Comparison of ENCODE assay signal across 8 cellular contexts in genomic region chr13:114109646-114110045, GRCh38. TPM values are rescaled to one million over a fixed set of nuclear protein-coding genes. Genes with fewer than 3 reads are reported as not detected.
DNase-seq lines count a peak whose midpoint lies in the region; ATAC-seq lines count a peak whose summit lies in the region.

No MANE protein-coding gene starts in this region.

- peak overlapping the region; percentile 97 for H3K27ac Mint-ChIP-seq in activated CD4-positive, alpha-beta T cell treated with anti-CD3 and anti-CD28 coated beads, Interleukin-2, amount 10 ng/mL, durations not matched to agents 7 days and 5 days

- POLR2A ChIA-PET in activated CD4-positive, alpha-beta T cell treated with anti-CD3 and anti-CD28 coated beads, Interleukin-2, amount 10 ng/mL, durations not matched to agents 7 days and 5 days (lab: Charles Lee), result no interaction called here

- peaks cover 72% of the 10 kb centered on the region for H3K4me1 Mint-ChIP-seq in activated CD4-positive, alpha-beta T cell treated with anti-CD3 and anti-CD28 coated beads, Interleukin-2, amount 10 ng/mL, durations not matched to agents 7 days and 5 days

- ATAC-seq in GM21737 (IDR thresholded peaks at IDR 0.05; ENCODE audit: unreplicated experiment), result no peak
- no peak for ATAC-seq in GM18858 (IDR thresholded peaks at IDR 0.05; ENCODE audit: unreplicated experiment)

- intact Hi-C loops in head of caudate nucleus (cut with DNase I), result no loop called here

- H3K9me3 ChIP-seq in KOPT-K1 (ENCODE audit: insufficient read depth, low read length, poor library complexity, severe bottlenecking), result no peaks in the 10 kb centered on the region

- DNase-seq in activated CD4-positive, alpha-beta T cell treated with anti-CD3 and anti-CD28 coated beads, Interleukin-2, amount 10 ng/mL, durations not matched to agents 7 days and 5 days, result peak; percentile 32
- DNase-seq in head of caudate nucleus (peak in 36 of 42 donors; percentile 37 to 78 (median 64)), NCI-H2081 treated with DMSO at 0.1 percent for 48 hours (lab: John Stamatoyannopoulos, UW) (no peak), NCI-H82 treated with DMSO at 0.1 percent for 48 hours (lab: John Stamatoyannopoulos, UW; ENCODE audit: unreplicated experiment) (no peak)
- peak; percentile 35 for DNase-seq in stimulated activated CD4-positive, alpha-beta T cell treated with anti-CD3 and anti-CD28 coated beads, Interleukin-1b, Interleukin-23, amount 100 ng/mL, for 48 hours

- peak overlapping the region; percentile 94 for H3K27ac ChIP-seq in KOPT-K1 (ENCODE audit: low read depth, low read length, poor library complexity, severe bottlenecking)

- H3K27me3 Mint-ChIP-seq in activated CD4-positive, alpha-beta T cell treated with anti-CD3 and anti-CD28 coated beads, Interleukin-2, amount 10 ng/mL, durations not matched to agents 7 days and 5 days, result no peaks in the 10 kb centered on the region

- H3K4me3 Mint-ChIP-seq in activated CD4-positive, alpha-beta T cell treated with anti-CD3 and anti-CD28 coated beads, Interleukin-2, amount 10 ng/mL, durations not matched to agents 7 days and 5 days, result peak overlapping the region; percentile 76

- CTCF ChIA-PET in activated CD4-positive, alpha-beta T cell treated with anti-CD3 and anti-CD28 coated beads, Interleukin-2, amount 10 ng/mL, durations not matched to agents 7 days and 5 days (lab: Charles Lee), result interaction anchor here (1.2 to 3.5 kb wide), 5 partner anchors 11 to 57 kb away, joined by 3 to 15 read pairs (median 3); no protein-coding TSS in a partner anchor

- no peaks in the 10 kb centered on the region for H3K36me3 ChIP-seq in KOPT-K1 (ENCODE audit: insufficient read depth, low read length)

- H3K9me3 Mint-ChIP-seq in activated CD4-positive, alpha-beta T cell treated with anti-CD3 and anti-CD28 coated beads, Interleukin-2, amount 10 ng/mL, durations not matched to agents 7 days and 5 days, result no peaks in the 10 kb centered on the region

- peaks cover 55% of the 10 kb centered on the region for H3K36me3 Mint-ChIP-seq in activated CD4-positive, alpha-beta T cell treated with anti-CD3 and anti-CD28 coated beads, Interleukin-2, amount 10 ng/mL, durations not matched to agents 7 days and 5 days (ENCODE audit: low read depth)

RNA-seq across cellular contexts. Expression of gene RASA3, which starts 22.8 kb away (rescaled TPM):
- 100 to 1,000 TPM; 114 to 115 TPM for total RNA-seq in activated CD4-positive, alpha-beta T cell treated with anti-CD3 and anti-CD28 coated beads, Interleukin-2, amount 10 ng/mL, durations not matched to agents 7 days and 5 days

Comparison
In these comparisons a context has a peak if more than half of its experiments do, and no peak if none do; other contexts are left out.
1. DNase-seq: peak in activated CD4-positive, alpha-beta T cell treated with anti-CD3 and anti-CD28 coated beads, Interleukin-2, amount 10 ng/mL, durations not matched to agents 7 days and 5 days (single experiment), head of caudate nucleus (36 of 42) and stimulated activated CD4-positive, alpha-beta T cell treated with anti-CD3 and anti-CD28 coated beads, Interleukin-1b, Interleukin-23, amount 100 ng/mL, for 48 hours (single experiment); none in NCI-H2081 treated with DMSO at 0.1 percent for 48 hours (single experiment) and NCI-H82 treated with DMSO at 0.1 percent for 48 hours (single experiment).